ENCODE assay signal across 15 cellular contexts in genomic region chr20:11850901-11851300, GRCh38.
DNase-seq lines count a peak whose midpoint lies in the region; ATAC-seq and TF ChIP-seq lines count a peak whose summit lies in the region.
"Had no signal": no experiment of that assay in that cellular context is flagged by ENCODE, and none has a peak within 500 bp of the region (broad histone marks: within the 10 kb centered on the region; RNA-seq: fewer than 3 reads in every experiment).

No MANE protein-coding gene starts in this region.

- H3K79me2 ChIP-seq in ACC112 (ENCODE audit: control insufficient read depth, insufficient read depth, low read length, unreplicated experiment) (no peaks in the 10 kb centered on the region), HCT116 (ENCODE audit: insufficient read depth, low read length) (no peaks in the 10 kb centered on the region)

- CTCF ChIA-PET in HCT116 (lab: Charles Lee) = interaction anchor here (0.6 kb wide), 1 partner anchor 15 kb away, joined by 4 read pairs; no protein-coding TSS in a partner anchor

- H3K36me3 ChIP-seq in ACC112 (ENCODE audit: insufficient read depth, low read length) (no peaks in the 10 kb centered on the region), HCT116 (ENCODE audit: control insufficient read depth in 1 of 2, insufficient read depth in 2 of 2, low read length in 2 of 2) (no peaks in the 10 kb centered on the region), RWPE2 (ENCODE audit: low read depth) (no peaks in the 10 kb centered on the region)
- H3K36me3 ChIP-seq: gastroesophageal sphincter had no signal

- no peaks in the 10 kb centered on the region for H3K9me3 ChIP-seq in HCT116 (ENCODE audit: control insufficient read depth in 1 of 2, insufficient read depth in 1 of 2, low read depth in 1 of 2, low read length in 2 of 2)
- H3K9me3 ChIP-seq in RWPE2 (ENCODE audit: severe bottlenecking) = no peaks in the 10 kb centered on the region
- H3K9me3 ChIP-seq: gastroesophageal sphincter had no signal

- peak overlapping the region; percentile 28; the same call in 1 of the 2 replicates for H3K4me2 ChIP-seq in HCT116 (ENCODE audit: low read length)

- peak overlapping the region; percentile 49 for H2AFZ ChIP-seq in ACC112 (ENCODE audit: low read length, unreplicated experiment)
- H2AFZ ChIP-seq in HCT116 (ENCODE audit: low read depth, low read length, poor library complexity, severe bottlenecking) = peak overlapping the region; percentile 1

- peaks cover 60% of the 10 kb centered on the region for H3K4me1 ChIP-seq in ACC112 (ENCODE audit: control insufficient read depth, insufficient read depth, low read length, unreplicated experiment)
- H3K4me1 ChIP-seq in HCT116 (ENCODE audit: control insufficient read depth in 1 of 2, insufficient read depth in 2 of 2, low read length in 2 of 2) = peaks cover 2 to 22% of the 10 kb centered on the region in 2 experiments; a peak in 2 of 4 replicates
- peaks cover 57% of the 10 kb centered on the region for H3K4me1 ChIP-seq in RWPE2 (ENCODE audit: insufficient read depth, poor library complexity, severe bottlenecking)
- peaks cover 32% of the 10 kb centered on the region for H3K4me1 ChIP-seq in foreskin keratinocyte

- H3K27me3 ChIP-seq in ACC112 (ENCODE audit: insufficient read depth, low read length) (no peaks in the 10 kb centered on the region), HCT116 (ENCODE audit: insufficient read depth, low read length) (no peaks in the 10 kb centered on the region), RWPE2 (ENCODE audit: insufficient read depth, poor library complexity, severe bottlenecking) (no peaks in the 10 kb centered on the region), foreskin keratinocyte (no peaks in the 10 kb centered on the region)
- H3K27me3 ChIP-seq: gastroesophageal sphincter had no signal

- RAD21 ChIA-PET in HCT116 (lab: Charles Lee; ENCODE audit: low non-redundant PET in 1 of 2, low total read pairs in 2 of 2, uncharacterized antibody in 2 of 2, unreplicated experiment in 2 of 2) = no interaction called here

- H3K9ac ChIP-seq in HCT116 (ENCODE audit: low read length) = no peak overlapping the region

- no peak for TF ChIP-seq POLR2A in HCT116 (IDR thresholded peaks at IDR 0.05; ENCODE audit: borderline replicate concordance, extremely low read depth, insufficient read depth, insufficient read length)

- TF ChIP-seq CTCF in HCT116 (IDR thresholded peaks at IDR 0.05 in 2 of 3, conservative IDR thresholded peaks at IDR 0.05 in 1 of 3; ENCODE audit: borderline replicate concordance in 1 of 3, insufficient read depth in 1 of 3, low read depth in 2 of 3, low read length in 2 of 3) = no peak
- TF ChIP-seq CTCF in RWPE2 (IDR thresholded peaks at IDR 0.05; ENCODE audit: poor library complexity, severe bottlenecking) = no peak
- TF ChIP-seq CTCF in foreskin keratinocyte (conservative IDR thresholded peaks at IDR 0.05) = no peak

- BruUV-seq in HCT116 (replicated peaks; lab: Mats Ljungman, UMichigan) = no TSS peak

- POLR2A ChIA-PET in HCT116 (lab: Charles Lee) = no interaction called here

- peak; percentile 63; the same call in 1 of the 2 replicates for ATAC-seq in HCT116
- peak; percentile 65 for ATAC-seq in RWPE2 (ENCODE audit: low read depth)
- ATAC-seq in foreskin keratinocyte = peak; percentile 60

- no peaks in the 10 kb centered on the region for H4K20me1 ChIP-seq in HCT116 (ENCODE audit: insufficient read depth)

- DNase-seq in HCT116 (ENCODE audit: low read depth, low spot score) (peak; percentile 10), RWPE2 (ENCODE audit: low spot score) (peak; percentile 69), foreskin keratinocyte (peak; percentile 68 to 88), nucleus accumbens (lab: John Stamatoyannopoulos, UW) (no peak), cerebellum (ENCODE audit: low spot score) (no peak), GF-D8 (lab: John Stamatoyannopoulos, UW) (no peak), NCI-H510A (lab: John Stamatoyannopoulos, UW) (no peak)
- DNase-seq: activated CD4-positive, alpha-beta T cell treated with anti-CD3 and anti-CD28 coated beads, Interleukin-2, amount 10 ng/mL, durations not matched to agents 24 days and 14 days; amniotic stem cell; dermis blood vessel endothelial cell; NCI-H1417 treated with DMSO at 0.1 percent for 48 hours; stimulated activated CD4-positive, alpha-beta T cell treated with anti-CD3 and anti-CD28 coated beads, Interleukin-15, amount 100 ng/mL, for 24 hours; T-helper 2 cell had no signal

- H3K9me2 ChIP-seq in HCT116 (ENCODE audit: insufficient read depth) = no peaks in the 10 kb centered on the region

- intact Hi-C loops in HCT116 (cut with micrococcal nuclease) = no loop called here

- peak overlapping the region; percentile 53 for H3K4me3 ChIP-seq in ACC112 (ENCODE audit: low read depth, low read length)
- no peak overlapping the region for H3K4me3 ChIP-seq in HCT116 (replicated peaks in 1 of 2; ENCODE audit: low read depth in 1 of 2, low read length in 2 of 2)
- H3K4me3 ChIP-seq in RWPE2 (ENCODE audit: severe bottlenecking) = no peak overlapping the region
- H3K4me3 ChIP-seq: gastroesophageal sphincter had no signal

- H3K27ac ChIP-seq in ACC112 (ENCODE audit: low read depth, low read length) (peak overlapping the region; percentile 92), HCT116 (ENCODE audit: low read depth, low read length) (no peak overlapping the region), RWPE2 (ENCODE audit: poor library complexity, severe bottlenecking) (peak overlapping the region; percentile 96), foreskin keratinocyte (no peak overlapping the region)
- H3K27ac ChIP-seq: gastroesophageal sphincter had no signal

- TF ChIP-seq RAD21 in HCT116 (IDR thresholded peaks at IDR 0.05; ENCODE audit: low read depth) = no peak

TF ChIP-seq in HCT116, 20 proteins besides CTCF, POLR2A, EP300 and RAD21:
- no peak for TF ChIP-seq SRF (IDR thresholded peaks at IDR 0.05; ENCODE audit: low read depth)
- TF ChIP-seq ATF3 (IDR thresholded peaks at IDR 0.05) = no peak
- TF ChIP-seq POLR2AphosphoS5 (IDR thresholded peaks at IDR 0.05; ENCODE audit: low read depth, low read length) = no peak

Comparison
In these comparisons a context has a peak if more than half of its experiments do, and no peak if none do; other contexts are left out.
1. H3K27ac ChIP-seq: peak in ACC112 (single experiment) and RWPE2 (single experiment); none in HCT116 (single experiment) and foreskin keratinocyte (single experiment).
2. DNase-seq: peak in HCT116 (single experiment), RWPE2 (single experiment) and foreskin keratinocyte (2 of 2); none in nucleus accumbens (0 of 56), cerebellum (single experiment), GF-D8 (single experiment) and NCI-H510A (single experiment).
3. Peak in every context shown above with its lines, with median percentiles within 50 percentile points of each other: ATAC-seq.